ENCODE assay signal across 10 cellular contexts in the genomic region with DNA sequence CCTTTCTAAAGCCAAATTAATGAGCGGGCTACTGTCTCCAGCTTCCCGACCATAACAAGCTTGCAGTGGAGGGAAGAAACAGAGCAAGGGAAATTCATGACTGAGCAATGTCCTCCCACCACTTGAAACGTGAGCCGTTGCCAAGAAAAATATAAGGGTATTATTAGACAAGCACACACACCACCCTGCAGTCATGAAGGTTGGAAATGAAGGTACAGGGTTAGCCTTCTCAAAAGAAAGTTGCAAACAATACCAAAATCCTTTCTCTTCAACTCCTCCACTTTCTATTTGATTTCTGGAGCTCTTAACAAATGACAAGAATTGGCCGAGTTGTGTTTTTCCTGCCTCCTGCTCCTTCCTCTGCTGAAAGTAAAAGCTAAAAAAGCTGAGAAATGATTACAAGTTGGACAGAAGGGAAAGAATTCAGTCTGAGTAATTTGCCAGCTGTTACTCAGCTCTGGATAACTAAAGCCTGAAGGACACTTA.
DNase-seq lines count a peak whose midpoint lies in the region; ATAC-seq and TF ChIP-seq lines count a peak whose summit lies in the region.
"Had no signal": no experiment of that assay in that cellular context is flagged by ENCODE, and none has a peak within 500 bp of the region (broad histone marks: within the 10 kb centered on the region; RNA-seq: fewer than 3 reads in every experiment).

No MANE protein-coding gene starts in this region.

- H3K9me2 ChIP-seq in HCT116 (ENCODE audit: insufficient read depth), result no peaks in the 10 kb centered on the region
- H3K9me2 ChIP-seq in Karpas-422 (replicated peaks; ENCODE audit: insufficient read depth, low read length), result no peaks in the 10 kb centered on the region

- no peak for TF ChIP-seq POLR2A in HCT116 (IDR thresholded peaks at IDR 0.05; ENCODE audit: borderline replicate concordance, extremely low read depth, insufficient read depth, insufficient read length)
- TF ChIP-seq POLR2A in transverse colon (IDR thresholded peaks at IDR 0.05), result no peak

- POLR2A ChIA-PET in HCT116 (lab: Charles Lee), result no interaction called here

- H4K20me1 ChIP-seq in HCT116 (ENCODE audit: insufficient read depth) (no peaks in the 10 kb centered on the region), Karpas-422 (ENCODE audit: insufficient read depth, low read depth, low read length) (no peaks in the 10 kb centered on the region)

- H3K4me2 ChIP-seq in HCT116 (ENCODE audit: low read length) (no peak overlapping the region), skeletal muscle satellite cell (ENCODE audit: low read length) (peak overlapping the region; percentile 81), Karpas-422 (ENCODE audit: low read depth, low read length, poor library complexity, severe bottlenecking) (no peak overlapping the region)

- no peak overlapping the region for H3K27ac ChIP-seq in HCT116 (ENCODE audit: low read depth, low read length)
- H3K27ac ChIP-seq in SJCRH30, result no peak overlapping the region
- H3K27ac ChIP-seq in transverse colon, result no peak overlapping the region
- no peak overlapping the region for H3K27ac ChIP-seq in Karpas-422 (ENCODE audit: low read length)
- H3K27ac ChIP-seq: ovary had no signal

- TF ChIP-seq RAD21 in HCT116 (IDR thresholded peaks at IDR 0.05; ENCODE audit: low read depth), result no peak

- CTCF ChIA-PET in HCT116 (lab: Charles Lee), result no interaction called here

- peaks cover 19% of the 10 kb centered on the region; the same call in 1 of the 2 replicates for H3K27me3 ChIP-seq in HCT116 (ENCODE audit: insufficient read depth, low read length)
- no peaks in the 10 kb centered on the region for H3K27me3 ChIP-seq in SJCRH30
- H3K27me3 ChIP-seq in skeletal muscle satellite cell (ENCODE audit: control insufficient read depth, insufficient read depth, low read length), result no peaks in the 10 kb centered on the region
- no peaks in the 10 kb centered on the region for H3K27me3 ChIP-seq in transverse colon
- H3K27me3 ChIP-seq in Karpas-422 (ENCODE audit: low read length), result no peaks in the 10 kb centered on the region
- H3K27me3 ChIP-seq: ovary had no signal

- H3K4me3 ChIP-seq in HCT116 (replicated peaks in 1 of 2; ENCODE audit: low read depth in 1 of 2, low read length in 2 of 2) (no peak overlapping the region), SJCRH30 (no peak overlapping the region), skeletal muscle satellite cell (ENCODE audit: low read length) (peak overlapping the region; percentile 62), transverse colon (no peak overlapping the region), Karpas-422 (ENCODE audit: low read length) (no peak overlapping the region)
- H3K4me3 ChIP-seq: ovary had no signal

- no peak overlapping the region for H2AFZ ChIP-seq in HCT116 (ENCODE audit: low read depth, low read length, poor library complexity, severe bottlenecking)
- H2AFZ ChIP-seq in Karpas-422 (ENCODE audit: low read length), result no peak overlapping the region

- H3K4me1 ChIP-seq in HCT116 (ENCODE audit: control insufficient read depth in 1 of 2, insufficient read depth in 2 of 2, low read length in 2 of 2), result peaks cover 0 to 6% of the 10 kb centered on the region in 2 experiments; a peak in 2 of 4 replicates
- peaks cover 8% of the 10 kb centered on the region for H3K4me1 ChIP-seq in SJCRH30
- peaks cover 23% of the 10 kb centered on the region for H3K4me1 ChIP-seq in skeletal muscle satellite cell (ENCODE audit: control insufficient read depth, insufficient read depth, low read length)
- no peaks in the 10 kb centered on the region for H3K4me1 ChIP-seq in transverse colon
- H3K4me1 ChIP-seq in Karpas-422 (ENCODE audit: low read length), result no peaks in the 10 kb centered on the region

- ATAC-seq in HCT116, result peak; percentile 34; the same call in 1 of the 2 replicates

- RAD21 ChIA-PET in HCT116 (lab: Charles Lee; ENCODE audit: low non-redundant PET in 1 of 2, low total read pairs in 2 of 2, uncharacterized antibody in 2 of 2, unreplicated experiment in 2 of 2), result no interaction called here

- TF ChIP-seq EP300 in transverse colon (IDR thresholded peaks at IDR 0.05; ENCODE audit: low read depth), result no peak

- in situ Hi-C loops in transverse colon (cut with MboI; ENCODE audit: low pct_ligation_motif_present in 1 of 4, low pct_unique_long_range_greater_than_20kb in 1 of 4, low sequenced_read_pairs in 3 of 4), result no loop called here

- no peak overlapping the region for H3K9ac ChIP-seq in HCT116 (ENCODE audit: low read length)
- H3K9ac ChIP-seq in skeletal muscle satellite cell (ENCODE audit: low read depth, low read length), result peak overlapping the region; percentile 64
- H3K9ac ChIP-seq in Karpas-422 (ENCODE audit: low read length), result no peak overlapping the region

- TF ChIP-seq CTCF in HCT116 (IDR thresholded peaks at IDR 0.05 in 2 of 3, conservative IDR thresholded peaks at IDR 0.05 in 1 of 3; ENCODE audit: borderline replicate concordance in 1 of 3, insufficient read depth in 1 of 3, low read depth in 2 of 3, low read length in 2 of 3) (no peak), transverse colon (IDR thresholded peaks at IDR 0.05) (no peak)

- no TSS peak for BruUV-seq in HCT116 (replicated peaks; lab: Mats Ljungman, UMichigan)

- DNase-seq in HCT116 (ENCODE audit: low read depth, low spot score) (peak; percentile 3), SJCRH30 (peak; percentile 65 to 77), glomerular visceral epithelial cell (ENCODE audit: extremely low spot score) (peak; percentile 87), transverse colon (no peak), Karpas-422 (no peak), germinal center (ENCODE audit: low spot score) (no peak), MV-4-11 (lab: John Stamatoyannopoulos, UW) (no peak)
- DNase-seq: activated naive CD4-positive, alpha-beta T cell treated with anti-CD3 and anti-CD28 coated beads, Interleukin-2, amount 10 ng/mL, durations not matched to agents 7 days and 5 days had no signal

- intact Hi-C loops in HCT116 (cut with micrococcal nuclease) (no loop called here), transverse colon (cut with DNase I; ENCODE audit: low total_unique reads) (no loop called here)

- H3K36me3 ChIP-seq in HCT116 (ENCODE audit: control insufficient read depth in 1 of 2, insufficient read depth in 2 of 2, low read length in 2 of 2), result no peaks in the 10 kb centered on the region
- no peaks in the 10 kb centered on the region for H3K36me3 ChIP-seq in SJCRH30
- H3K36me3 ChIP-seq in skeletal muscle satellite cell (ENCODE audit: insufficient read depth, low read length), result no peaks in the 10 kb centered on the region
- H3K36me3 ChIP-seq in transverse colon, result no peaks in the 10 kb centered on the region
- H3K36me3 ChIP-seq in Karpas-422 (ENCODE audit: insufficient read depth, low read length), result no peaks in the 10 kb centered on the region
- H3K36me3 ChIP-seq: ovary had no signal

- no peaks in the 10 kb centered on the region for H3K9me3 ChIP-seq in HCT116 (ENCODE audit: control insufficient read depth in 1 of 2, insufficient read depth in 1 of 2, low read depth in 1 of 2, low read length in 2 of 2)
- no peaks in the 10 kb centered on the region for H3K9me3 ChIP-seq in SJCRH30 (replicated peaks)
- H3K9me3 ChIP-seq in skeletal muscle satellite cell (replicated peaks; ENCODE audit: low read length), result no peaks in the 10 kb centered on the region
- no peaks in the 10 kb centered on the region for H3K9me3 ChIP-seq in transverse colon
- H3K9me3 ChIP-seq in Karpas-422 (ENCODE audit: low read length), result no peaks in the 10 kb centered on the region
- H3K9me3 ChIP-seq: ovary had no signal

- 20 to 33% methylated on average over 1 to 5 of the region's 5 CpGs for WGBS in transverse colon (ENCODE audit: low coverage in 1 of 2), 2 donors

- H3K79me2 ChIP-seq in HCT116 (ENCODE audit: insufficient read depth, low read length) (no peaks in the 10 kb centered on the region), Karpas-422 (ENCODE audit: low read length) (no peaks in the 10 kb centered on the region)

TF ChIP-seq in HCT116, 20 proteins besides CTCF, POLR2A, EP300 and RAD21:
- TF ChIP-seq ZNF274 (IDR thresholded peaks at IDR 0.05; ENCODE audit: low read depth, low read length), result no peak
- TF ChIP-seq EZH2 (IDR thresholded peaks at IDR 0.05), result no peak
- TF ChIP-seq, protein P1, sequence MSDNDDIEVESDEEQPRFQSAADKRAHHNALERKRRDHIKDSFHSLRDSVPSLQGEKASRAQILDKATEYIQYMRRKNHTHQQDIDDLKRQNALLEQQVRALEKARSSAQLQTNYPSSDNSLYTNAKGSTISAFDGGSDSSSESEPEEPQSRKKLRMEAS (IDR thresholded peaks at IDR 0.05), result no peak
- TF ChIP-seq CEBPB (IDR thresholded peaks at IDR 0.05; ENCODE audit: low read depth), result no peak
- no peak for TF ChIP-seq JUND (IDR thresholded peaks at IDR 0.05)
- no peak for TF ChIP-seq SIN3A (IDR thresholded peaks at IDR 0.05; ENCODE audit: low read depth)
- TF ChIP-seq CBX3 (IDR thresholded peaks at IDR 0.05; ENCODE audit: low read depth), result no peak
- TF ChIP-seq, protein P2, sequence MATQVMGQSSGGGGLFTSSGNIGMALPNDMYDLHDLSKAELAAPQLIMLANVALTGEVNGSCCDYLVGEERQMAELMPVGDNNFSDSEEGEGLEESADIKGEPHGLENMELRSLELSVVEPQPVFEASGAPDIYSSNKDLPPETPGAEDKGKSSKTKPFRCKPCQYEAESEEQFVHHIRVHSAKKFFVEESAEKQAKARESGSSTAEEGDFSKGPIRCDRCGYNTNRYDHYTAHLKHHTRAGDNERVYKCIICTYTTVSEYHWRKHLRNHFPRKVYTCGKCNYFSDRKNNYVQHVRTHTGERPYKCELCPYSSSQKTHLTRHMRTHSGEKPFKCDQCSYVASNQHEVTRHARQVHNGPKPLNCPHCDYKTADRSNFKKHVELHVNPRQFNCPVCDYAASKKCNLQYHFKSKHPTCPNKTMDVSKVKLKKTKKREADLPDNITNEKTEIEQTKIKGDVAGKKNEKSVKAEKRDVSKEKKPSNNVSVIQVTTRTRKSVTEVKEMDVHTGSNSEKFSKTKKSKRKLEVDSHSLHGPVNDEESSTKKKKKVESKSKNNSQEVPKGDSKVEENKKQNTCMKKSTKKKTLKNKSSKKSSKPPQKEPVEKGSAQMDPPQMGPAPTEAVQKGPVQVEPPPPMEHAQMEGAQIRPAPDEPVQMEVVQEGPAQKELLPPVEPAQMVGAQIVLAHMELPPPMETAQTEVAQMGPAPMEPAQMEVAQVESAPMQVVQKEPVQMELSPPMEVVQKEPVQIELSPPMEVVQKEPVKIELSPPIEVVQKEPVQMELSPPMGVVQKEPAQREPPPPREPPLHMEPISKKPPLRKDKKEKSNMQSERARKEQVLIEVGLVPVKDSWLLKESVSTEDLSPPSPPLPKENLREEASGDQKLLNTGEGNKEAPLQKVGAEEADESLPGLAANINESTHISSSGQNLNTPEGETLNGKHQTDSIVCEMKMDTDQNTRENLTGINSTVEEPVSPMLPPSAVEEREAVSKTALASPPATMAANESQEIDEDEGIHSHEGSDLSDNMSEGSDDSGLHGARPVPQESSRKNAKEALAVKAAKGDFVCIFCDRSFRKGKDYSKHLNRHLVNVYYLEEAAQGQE (IDR thresholded peaks at IDR 0.05; ENCODE audit: low read depth), result no peak
- no peak for TF ChIP-seq EZH2phosphoT487 (IDR thresholded peaks at IDR 0.05; ENCODE audit: borderline replicate concordance)
- no peak for TF ChIP-seq ZFX (IDR thresholded peaks at IDR 0.05)

Comparison
In these comparisons a context has a peak if more than half of its experiments do, and no peak if none do; other contexts are left out.
1. DNase-seq: peak in HCT116 (single experiment), SJCRH30 (2 of 2) and glomerular visceral epithelial cell (single experiment); none in transverse colon (single experiment), Karpas-422 (single experiment), germinal center (single experiment) and MV-4-11 (single experiment).